ENCODE assay signal across 8 cellular contexts in genomic region chr17:82204831-82205719, GRCh38. TPM values are rescaled to one million over a fixed set of nuclear protein-coding genes. Genes with fewer than 3 reads are reported as not detected.
DNase-seq lines count a peak whose midpoint lies in the region; ATAC-seq, FAIRE-seq and TF ChIP-seq lines count a peak whose summit lies in the region.

No MANE protein-coding gene starts in this region.

- WGBS in H1 (ENCODE audit: extremely low coverage in 1 of 2, insufficient coverage in 1 of 2, insufficient read length in 1 of 2, insufficient replicate concordance in 2 of 2, low coverage in 1 of 2, low lambda C conversion rate in 2 of 2, missing lambda C conversion rate in 1 of 2), 2 experiments, result 89% methylated on average over 24 of the region's 25 CpGs; no CpG with 5 or more reads in 1 of the 2 experiments

- no peak overlapping the region for H2BK20ac ChIP-seq in H1 (ENCODE audit: low read length)

- no peak overlapping the region for H3K4ac ChIP-seq in H1 (replicated peaks; ENCODE audit: insufficient read length, low read depth, low read length)

- CTCF ChIA-PET in H1 (lab: Charles Lee; ENCODE audit: partially characterized antibody) (interaction anchor here (1.0 to 3.1 kb wide), 10 partner anchors 10 to 292 kb away, joined by 3 to 15 read pairs (median 4); no protein-coding TSS in a partner anchor), A673 (lab: Charles Lee) (interaction anchor here (0.9 to 1.0 kb wide), 3 partner anchors 9 to 220 kb away, joined by 3 read pairs; no protein-coding TSS in a partner anchor)

- FAIRE-seq in H1 (lab: Jason Lieb, UNC), result no peak

- H3K36me3 ChIP-seq in RWPE2 (ENCODE audit: low read depth), result peaks cover 24% of the 10 kb centered on the region
- H3K36me3 ChIP-seq in H1 (ENCODE audit: control insufficient read depth in 2 of 4, insufficient read depth in 4 of 4, low read length in 3 of 4), result no peaks in the 10 kb centered on the region
- no peaks in the 10 kb centered on the region for H3K36me3 ChIP-seq in A673 (ENCODE audit: insufficient read depth, low read length, poor library complexity, severe bottlenecking)
- peaks cover 0 to 9% (median 5%) of the 10 kb centered on the region in 3 donors for H3K36me3 ChIP-seq in tibial artery

- no peak overlapping the region for H2AK5ac ChIP-seq in H1 (ENCODE audit: low read depth, low read length)

- no peak overlapping the region for H3K18ac ChIP-seq in H1 (ENCODE audit: extremely low read depth, low read length)

- TF ChIP-seq CTCF in RWPE2 (IDR thresholded peaks at IDR 0.05; ENCODE audit: poor library complexity, severe bottlenecking) (no peak), H1 (IDR thresholded peaks at IDR 0.05; ENCODE audit: control extremely low read depth in 1 of 3, insufficient read depth in 1 of 3, low read depth in 1 of 3, low read length in 3 of 3) (no peak), retinal pigment epithelial cell (conservative IDR thresholded peaks at IDR 0.05; ENCODE audit: low read depth, low read length) (no peak), A673 (conservative IDR thresholded peaks at IDR 0.05; ENCODE audit: low read depth, low read length) (no peak), tibial artery (IDR thresholded peaks at IDR 0.05) (no peak)

- H3K4me3 ChIP-seq in RWPE2 (ENCODE audit: severe bottlenecking) (no peak overlapping the region), H1 (ENCODE audit: extremely low read depth in 1 of 4, insufficient read depth in 2 of 4, low read depth in 3 of 4, low read length in 4 of 4) (no peak overlapping the region), retinal pigment epithelial cell (ENCODE audit: low read length) (no peak overlapping the region), A673 (ENCODE audit: low read depth, low read length, poor library complexity, severe bottlenecking) (no peak overlapping the region), tibial artery (no peak overlapping the region)

- no peak overlapping the region for H2BK12ac ChIP-seq in H1 (ENCODE audit: low read depth, low read length)

- BruUV-seq in A673 (replicated peaks; lab: Mats Ljungman, UMichigan), result no TSS peak

- no peak overlapping the region for H2BK5ac ChIP-seq in H1 (ENCODE audit: low read depth, low read length)

- TF ChIP-seq POLR2A in H1 (IDR thresholded peaks at IDR 0.05; ENCODE audit: control extremely low read depth in 1 of 2, low read depth in 2 of 2, low read length in 2 of 2), result no peak

- no peak for TF ChIP-seq EP300 in H1 (IDR thresholded peaks at IDR 0.05; ENCODE audit: borderline replicate concordance in 1 of 2, low read depth in 2 of 2, low read length in 2 of 2)

- no peaks in the 10 kb centered on the region for H3K79me2 ChIP-seq in H1 (ENCODE audit: control insufficient read depth in 1 of 2, insufficient read depth in 2 of 2, low read length in 2 of 2)

- no peak overlapping the region for H3K9ac ChIP-seq in H1 (replicated peaks in 1 of 4; ENCODE audit: extremely low read depth in 1 of 4, low read depth in 3 of 4, low read length in 3 of 4)

- H4K8ac ChIP-seq in H1 (ENCODE audit: extremely low read depth, insufficient read depth, low read length), result peak overlapping the region; percentile 17; the same call in 1 of the 2 replicates

- H4K20me1 ChIP-seq in H1 (replicated peaks in 1 of 2; ENCODE audit: control insufficient read depth in 1 of 2, insufficient read depth in 2 of 2, low read length in 2 of 2), result peaks cover 3 to 9% of the 10 kb centered on the region in 2 experiments

- H3K56ac ChIP-seq in H1 (replicated peaks; ENCODE audit: insufficient read length, low read depth, low read length), result no peak overlapping the region

- H4K91ac ChIP-seq in H1 (replicated peaks; ENCODE audit: insufficient read length, low read length), result no peak overlapping the region

- peak overlapping the region; percentile 90 for H3K27ac ChIP-seq in RWPE2 (ENCODE audit: poor library complexity, severe bottlenecking)
- H3K27ac ChIP-seq in H1 (ENCODE audit: low read depth, low read length), result no peak overlapping the region
- no peak overlapping the region for H3K27ac ChIP-seq in A673 (ENCODE audit: low read depth, low read length, poor library complexity, severe bottlenecking)
- no peak overlapping the region for H3K27ac ChIP-seq in tibial artery

- H3K79me1 ChIP-seq in H1 (ENCODE audit: low read depth, low read length), result no peaks in the 10 kb centered on the region; the same call in 1 of the 2 replicates

- H3K4me1 ChIP-seq in RWPE2 (ENCODE audit: insufficient read depth, poor library complexity, severe bottlenecking), result peaks cover 25% of the 10 kb centered on the region
- peaks cover 0 to 2% (median 2%) of the 10 kb centered on the region in 4 experiments; a peak in 3 of 7 replicates for H3K4me1 ChIP-seq in H1 (replicated peaks in 1 of 4; ENCODE audit: control insufficient read depth in 3 of 4, insufficient read depth in 4 of 4, low read length in 3 of 4)
- H3K4me1 ChIP-seq in A673 (ENCODE audit: insufficient read depth, low read length, poor library complexity, severe bottlenecking), result peaks cover 9% of the 10 kb centered on the region
- peaks cover 0 to 11% (median 8%) of the 10 kb centered on the region in 4 donors for H3K4me1 ChIP-seq in tibial artery

- H3K9me3 ChIP-seq in RWPE2 (ENCODE audit: severe bottlenecking) (no peaks in the 10 kb centered on the region), H1 (ENCODE audit: insufficient read depth in 2 of 2, low read depth in 1 of 2, low read length in 1 of 2) (no peaks in the 10 kb centered on the region), A673 (ENCODE audit: low read depth, low read length, poor library complexity, severe bottlenecking) (no peaks in the 10 kb centered on the region), tibial artery (no peaks in the 10 kb centered on the region)

- POLR2A ChIA-PET in H1 (lab: Charles Lee; ENCODE audit: partially characterized antibody) (interaction anchor here (1.1 to 1.3 kb wide), 2 partner anchors 25 to 36 kb away, joined by 3 read pairs; no protein-coding TSS in a partner anchor), A673 (lab: Charles Lee; ENCODE audit: low non-redundant PET) (no interaction called here)

- H3K14ac ChIP-seq in H1 (ENCODE audit: insufficient read length), result no peak overlapping the region

- ATAC-seq in RWPE2 (ENCODE audit: low read depth) (peak; percentile 83), GM21367 (IDR thresholded peaks at IDR 0.05; ENCODE audit: unreplicated experiment) (no peak)

- DNase-seq in A172 (ENCODE audit: low spot score), result peak; percentile 91
- peak; percentile 82 for DNase-seq in HCEC 1CT
- DNase-seq in RWPE2 (ENCODE audit: low spot score), result peak; percentile 87
- no peak for DNase-seq in H1 (ENCODE audit: low read depth in 1 of 2, low spot score in 2 of 2)
- DNase-seq in retinal pigment epithelial cell (ENCODE audit: low read depth), result peak; percentile 41
- DNase-seq in A673 (ENCODE audit: low spot score), result no peak
- DNase-seq in tibial artery, result no peak

- no peak overlapping the region for H3K23ac ChIP-seq in H1 (ENCODE audit: insufficient read length)

- H3K4me2 ChIP-seq in H1 (ENCODE audit: insufficient read depth in 1 of 2, low read depth in 2 of 2, low read length in 2 of 2), result no peak overlapping the region

- no peaks in the 10 kb centered on the region for H3K27me3 ChIP-seq in RWPE2 (ENCODE audit: insufficient read depth, poor library complexity, severe bottlenecking)
- H3K27me3 ChIP-seq in H1 (replicated peaks in 1 of 4; ENCODE audit: control insufficient read depth in 3 of 4, extremely low read depth in 1 of 4, insufficient read depth in 3 of 4, low read length in 3 of 4), result no peaks in the 10 kb centered on the region
- H3K27me3 ChIP-seq in A673 (replicated peaks; ENCODE audit: insufficient read depth, low read depth, low read length, poor library complexity), result no peaks in the 10 kb centered on the region
- H3K27me3 ChIP-seq in tibial artery, result no peaks in the 10 kb centered on the region

- H2BK15ac ChIP-seq in H1 (ENCODE audit: low read length), result no peak overlapping the region

- H3K23me2 ChIP-seq in H1 (ENCODE audit: low read depth, low read length), result no peaks in the 10 kb centered on the region

- no peak for TF ChIP-seq RAD21 in H1 (IDR thresholded peaks at IDR 0.05 in 1 of 2, conservative IDR thresholded peaks at IDR 0.05 in 1 of 2; ENCODE audit: low read depth in 2 of 2, low read length in 2 of 2)

- H2AFZ ChIP-seq in H1 (ENCODE audit: low read length), result no peak overlapping the region

- intact Hi-C loops in A673 (cut with micrococcal nuclease; ENCODE audit: unreplicated experiment) (no loop called here), tibial artery (cut with DNase I; ENCODE audit: low total_unique reads) (no loop called here)

- H2BK120ac ChIP-seq in H1 (replicated peaks; ENCODE audit: low read depth, low read length), result no peak overlapping the region

- no peak overlapping the region for H4K5ac ChIP-seq in H1 (ENCODE audit: insufficient read length, low read depth, low read length)

TF ChIP-seq in H1, 55 proteins besides CTCF, POLR2A, EP300 and RAD21 (continues in another document):
- TF ChIP-seq TBP (IDR thresholded peaks at IDR 0.05; ENCODE audit: low read depth, low read length) (no peak), SIN3A (conservative IDR thresholded peaks at IDR 0.05 in 1 of 2, IDR thresholded peaks at IDR 0.05 in 1 of 2; ENCODE audit: low read depth in 1 of 2, low read length in 2 of 2) (no peak), SP4 (IDR thresholded peaks at IDR 0.05; ENCODE audit: low read length) (no peak)

RNA-seq across cellular contexts. Expression of gene CCDC57, which starts 7.6 kb away (rescaled TPM):
- total RNA-seq in A172 (2014; rRNA removed; shearing (Covaris generic)), result 8.9 and 14.6 TPM in 2 replicates
- 12.6 and 12.9 TPM in 2 replicates for total RNA-seq in H1 (2021; fragmentation: NEBNext Ultra II Directional; extraction: Animal tissue kit (Norgen Biotek cat#: 25700))
- 8.4 and 10.1 TPM in 2 replicates for polyA plus RNA-seq in H1 (2011; rRNA removed)
- polyA plus RNA-seq in H1 (2011; cell fraction: cytosol; rRNA removed), result 8.7 TPM
- 44.1 TPM for polyA plus RNA-seq in H1 (2011; cell fraction: nucleus; rRNA removed)
- 10.7 to 12.8 TPM (median 12.1 TPM) in 4 replicates for polyA plus RNA-seq in H1 (2012, experiment 1 of 2)
- polyA plus RNA-seq in H1 (2012, experiment 2 of 2), result 6.4 TPM
- polyA plus RNA-seq in H1 (2013, experiment 1 of 2), result 9.8 TPM
- polyA plus RNA-seq in H1 (2013, experiment 2 of 2), result 7.5 TPM
- 7.7 and 10.1 TPM in 2 replicates for polyA minus RNA-seq in H1 (2011; rRNA and poly(A)+ RNA removed)
- polyA minus RNA-seq in H1 (2011; cell fraction: cytosol; rRNA and poly(A)+ RNA removed), result 8.0 TPM
- 20.7 TPM for polyA minus RNA-seq in H1 (2011; cell fraction: nucleus; rRNA and poly(A)+ RNA removed)
- 43.6 and 58.8 TPM in 2 replicates for total RNA-seq in A673 (2021)

RNA-seq across cellular contexts. Expression of gene SLC16A3, which starts 23.8 kb away (rescaled TPM):
- total RNA-seq in A172 (2014; rRNA removed; shearing (Covaris generic)), result 65.3 and 66.7 TPM in 2 replicates
- 3.6 and 3.8 TPM in 2 replicates for total RNA-seq in H1 (2021; fragmentation: NEBNext Ultra II Directional; extraction: Animal tissue kit (Norgen Biotek cat#: 25700))
- polyA plus RNA-seq in H1 (2011; rRNA removed), result 8.7 and 12.2 TPM in 2 replicates
- 10.9 TPM for polyA plus RNA-seq in H1 (2011; cell fraction: cytosol; rRNA removed)
- polyA plus RNA-seq in H1 (2011; cell fraction: nucleus; rRNA removed), result 11.1 TPM
- polyA plus RNA-seq in H1 (2012, experiment 1 of 2), result 4.4 to 12.8 TPM (median 9.7 TPM) in 4 replicates
- polyA plus RNA-seq in H1 (2012, experiment 2 of 2), result 4.5 TPM
- 15.4 TPM for polyA plus RNA-seq in H1 (2013, experiment 1 of 2)
- 12.6 TPM for polyA plus RNA-seq in H1 (2013, experiment 2 of 2)
- polyA minus RNA-seq in H1 (2011; rRNA and poly(A)+ RNA removed), result 5.7 and 10.2 TPM in 2 replicates
- 18.5 TPM for polyA minus RNA-seq in H1 (2011; cell fraction: cytosol; rRNA and poly(A)+ RNA removed)
- 9.7 TPM for polyA minus RNA-seq in H1 (2011; cell fraction: nucleus; rRNA and poly(A)+ RNA removed)
- 0.97 and 2.8 TPM in 2 replicates for total RNA-seq in A673 (2021)

Comparison
In these comparisons a context has a peak if more than half of its experiments do, and no peak if none do; other contexts are left out.
1. DNase-seq: peak in A172 (single experiment), HCEC 1CT (single experiment), RWPE2 (single experiment) and retinal pigment epithelial cell (single experiment); none in H1 (0 of 2), A673 (single experiment) and tibial artery (0 of 2).
2. RNA of gene SLC16A3, which starts 23.8 kb away (total RNA-seq): 65.3 to 66.7 TPM in A172; 3.6 to 3.8 TPM in H1 and 0.97 to 2.8 TPM in A673; every median in the first group is over 10 times any median in the second.